8 cellular contexts compared by ENCODE assay signal in the genomic region with DNA sequence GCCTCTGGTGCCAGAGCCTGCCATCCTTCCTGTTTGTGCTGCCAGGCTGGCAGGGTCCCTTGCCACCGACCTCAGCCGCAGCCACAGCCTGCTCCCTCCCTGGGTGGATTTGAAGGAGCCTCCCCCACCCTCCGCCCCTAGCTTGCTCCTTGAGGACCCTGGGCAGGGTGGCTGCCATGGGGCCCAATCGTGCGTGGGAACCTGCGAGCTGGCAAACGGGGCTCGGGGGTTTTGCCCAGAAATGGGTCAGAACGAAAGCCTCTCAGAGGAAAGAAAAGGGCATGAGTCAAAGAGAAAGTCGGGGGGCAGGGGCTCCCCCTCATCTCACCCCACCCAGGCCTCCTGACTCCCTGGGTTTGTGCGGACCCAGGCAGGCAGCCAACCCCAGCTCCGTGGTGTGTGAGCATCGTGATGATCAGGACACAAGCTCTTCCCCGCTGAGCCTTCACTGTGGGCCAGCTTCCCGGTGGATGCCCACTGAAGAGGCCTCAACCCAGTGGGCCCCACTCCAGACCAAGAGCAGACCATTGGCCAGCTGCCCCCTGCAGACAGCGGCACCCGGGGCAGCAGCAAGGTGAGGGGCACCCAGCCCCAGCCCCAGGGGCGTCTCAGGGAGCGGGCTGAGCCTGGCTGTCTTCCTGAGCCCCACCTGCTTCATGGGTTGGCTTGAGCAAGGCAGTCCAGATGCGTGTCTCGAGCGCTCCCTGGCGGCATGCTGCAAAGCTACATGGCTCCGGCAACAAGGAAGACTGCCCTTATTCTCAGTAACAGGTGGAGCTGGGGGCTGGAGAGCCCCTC. TPM values are rescaled to one million over a fixed set of nuclear protein-coding genes. Genes with fewer than 3 reads are reported as not detected.
DNase-seq lines count a peak whose midpoint lies in the region; ATAC-seq and TF ChIP-seq lines count a peak whose summit lies in the region.

No MANE protein-coding gene starts in this region.

- H4K8ac ChIP-seq in neuronal stem cell (ENCODE audit: low read depth, low read length): no peak overlapping the region

- H3K4me3 Mint-ChIP-seq in activated T-helper 2 cell treated with anti-CD3 and anti-CD28 coated beads, Interferon-gamma antibody, Interleukin-2, Interleukin-4, amounts not matched to agents 10 μg/mL and 5 μg/mL and 100 μg/mL, durations not matched to agents 14 hours and 24 hours and 36 hours (ENCODE audit: low read depth): peak overlapping the region; percentile 65
- peak overlapping the region; percentile 53 for H3K4me3 Mint-ChIP-seq in stimulated activated naive CD8-positive, alpha-beta T cell treated with anti-CD3 and anti-CD28 coated beads, Interleukin-15, Interleukin-2, amounts not matched to agents 100 ng/mL and 50 ng/mL, for 24 hours

- H3K4me1 Mint-ChIP-seq in activated T-helper 2 cell treated with anti-CD3 and anti-CD28 coated beads, Interferon-gamma antibody, Interleukin-2, Interleukin-4, amounts not matched to agents 10 μg/mL and 5 μg/mL and 100 μg/mL, durations not matched to agents 14 hours and 24 hours and 36 hours (ENCODE audit: low read depth): peaks cover 28% of the 10 kb centered on the region
- H3K4me1 Mint-ChIP-seq in stimulated activated naive CD8-positive, alpha-beta T cell treated with anti-CD3 and anti-CD28 coated beads, Interleukin-15, Interleukin-2, amounts not matched to agents 100 ng/mL and 50 ng/mL, for 24 hours (ENCODE audit: low read depth): peaks cover 40% of the 10 kb centered on the region

- WGBS in neuronal stem cell (ENCODE audit: extremely low coverage in 2 of 2, insufficient read length in 2 of 2, insufficient replicate concordance in 1 of 2), 2 donors: no CpG with 5 or more reads among the region's 24 CpGs

- H2BK12ac ChIP-seq in neuronal stem cell (ENCODE audit: low read length): peak overlapping the region; percentile 90

- peak overlapping the region; percentile 95 for H3K4me2 ChIP-seq in Loucy (ENCODE audit: low read depth, low read length, poor library complexity, severe bottlenecking)
- no peak overlapping the region for H3K4me2 ChIP-seq in neuronal stem cell (ENCODE audit: insufficient read depth, low read length, poor library complexity, severe bottlenecking)

- H3K79me1 ChIP-seq in neuronal stem cell (ENCODE audit: low read depth, low read length): peaks cover 3% of the 10 kb centered on the region

- no peak overlapping the region for H3K4me3 ChIP-seq in AG10803 (ENCODE audit: low read length)
- H3K4me3 ChIP-seq in Loucy (ENCODE audit: low read length, poor library complexity, severe bottlenecking): peak overlapping the region; percentile 71
- no peak overlapping the region for H3K4me3 ChIP-seq in fibroblast of pulmonary artery (replicated peaks; ENCODE audit: low read depth, low read length)
- H3K4me3 ChIP-seq in neuronal stem cell (ENCODE audit: low read length in 2 of 2): no peak overlapping the region

- peak overlapping the region; percentile 21 for H3K14ac ChIP-seq in neuronal stem cell (ENCODE audit: low read length)

- no peaks in the 10 kb centered on the region for H4K20me1 ChIP-seq in Loucy (ENCODE audit: insufficient read depth, low read length, poor library complexity, severe bottlenecking)

- H3K36me3 ChIP-seq in Loucy (ENCODE audit: insufficient read depth, low read length) (no peaks in the 10 kb centered on the region), neuronal stem cell (replicated peaks in 1 of 2; ENCODE audit: control insufficient read depth in 2 of 2, insufficient read depth in 2 of 2, low read length in 2 of 2) (peaks cover 3 to 22% of the 10 kb centered on the region in 2 donors)

- TF ChIP-seq CTCF in AG10803 (conservative IDR thresholded peaks at IDR 0.05; ENCODE audit: low read length) (peak; percentile 82), Loucy (conservative IDR thresholded peaks at IDR 0.05; ENCODE audit: low read length) (peak; percentile 86), fibroblast of pulmonary artery (IDR thresholded peaks at IDR 0.05; ENCODE audit: low read length, missing control alignments) (peak; percentile 88)

- no peaks in the 10 kb centered on the region for H3K36me3 Mint-ChIP-seq in activated T-helper 2 cell treated with anti-CD3 and anti-CD28 coated beads, Interferon-gamma antibody, Interleukin-2, Interleukin-4, amounts not matched to agents 10 μg/mL and 5 μg/mL and 100 μg/mL, durations not matched to agents 14 hours and 24 hours and 36 hours (ENCODE audit: low read depth)
- no peaks in the 10 kb centered on the region for H3K36me3 Mint-ChIP-seq in stimulated activated naive CD8-positive, alpha-beta T cell treated with anti-CD3 and anti-CD28 coated beads, Interleukin-15, Interleukin-2, amounts not matched to agents 100 ng/mL and 50 ng/mL, for 24 hours (ENCODE audit: low read depth)

- H3K9me3 ChIP-seq in Loucy (ENCODE audit: insufficient read depth, low read depth, low read length) (no peaks in the 10 kb centered on the region), neuronal stem cell (replicated peaks in 1 of 2; ENCODE audit: control insufficient read depth in 2 of 2, insufficient read depth in 1 of 2, low read depth in 1 of 2, low read length in 2 of 2) (no peaks in the 10 kb centered on the region)

- H3K27me3 ChIP-seq in Loucy (ENCODE audit: insufficient read depth, low read length, poor library complexity, severe bottlenecking) (no peaks in the 10 kb centered on the region), neuronal stem cell (ENCODE audit: control insufficient read depth in 3 of 3, insufficient read depth in 3 of 3, low read depth in 1 of 3, low read length in 3 of 3) (no peaks in the 10 kb centered on the region)

- H3K9ac ChIP-seq in Loucy (ENCODE audit: low read depth, low read length, poor library complexity, severe bottlenecking) (peak overlapping the region; percentile 80), neuronal stem cell (ENCODE audit: low read depth, low read length, poor library complexity) (no peak overlapping the region)

- DNase-seq in AG10803 (ENCODE audit: low read depth) (peak; percentile 75), SHP77 treated with DMSO at 0.1 percent for 48 hours (lab: John Stamatoyannopoulos, UW) (peak; percentile 65), fibroblast of pulmonary artery (ENCODE audit: low read depth) (peak; percentile 87), neuronal stem cell (ENCODE audit: low spot score) (peak; percentile 76)
- peak; percentile 80 for DNase-seq in activated T-helper 2 cell treated with anti-CD3 and anti-CD28 coated beads, Interferon-gamma antibody, Interleukin-2, Interleukin-4, amounts not matched to agents 10 μg/mL and 5 μg/mL and 100 μg/mL, durations not matched to agents 14 hours and 24 hours and 36 hours (ENCODE audit: low spot score)

- no peak overlapping the region for H4K91ac ChIP-seq in neuronal stem cell (ENCODE audit: low read depth, low read length, poor library complexity)

- H3K27ac ChIP-seq in neuronal stem cell (replicated peaks; ENCODE audit: low read length): no peak overlapping the region

- H2AFZ ChIP-seq in Loucy (ENCODE audit: low read length) (peak overlapping the region; percentile 27; the same call in 1 of the 2 replicates), neuronal stem cell (ENCODE audit: low read length) (no peak overlapping the region)

- peak overlapping the region; percentile 55 for H3K23ac ChIP-seq in neuronal stem cell (ENCODE audit: low read depth, low read length, poor library complexity)

- no peaks in the 10 kb centered on the region for H3K9me2 ChIP-seq in Loucy (replicated peaks; ENCODE audit: low read depth, low read length)

- peak overlapping the region; percentile 6 for H3K4ac ChIP-seq in neuronal stem cell (ENCODE audit: low read length)

- peak overlapping the region; percentile 99 for H2AK5ac ChIP-seq in neuronal stem cell (ENCODE audit: low read depth, low read length)

- H2BK5ac ChIP-seq in neuronal stem cell (ENCODE audit: low read length): peak overlapping the region; percentile 35

- H2BK120ac ChIP-seq in neuronal stem cell (ENCODE audit: low read depth, low read length): peak overlapping the region; percentile 89

- no peaks in the 10 kb centered on the region for H3K9me3 Mint-ChIP-seq in activated T-helper 2 cell treated with anti-CD3 and anti-CD28 coated beads, Interferon-gamma antibody, Interleukin-2, Interleukin-4, amounts not matched to agents 10 μg/mL and 5 μg/mL and 100 μg/mL, durations not matched to agents 14 hours and 24 hours and 36 hours
- H3K9me3 Mint-ChIP-seq in stimulated activated naive CD8-positive, alpha-beta T cell treated with anti-CD3 and anti-CD28 coated beads, Interleukin-15, Interleukin-2, amounts not matched to agents 100 ng/mL and 50 ng/mL, for 24 hours: no peaks in the 10 kb centered on the region

- peak overlapping the region; percentile 94 for H3K18ac ChIP-seq in neuronal stem cell (ENCODE audit: low read length)

- peaks cover 38% of the 10 kb centered on the region for H3K4me1 ChIP-seq in Loucy (ENCODE audit: insufficient read depth, low read length, poor library complexity, severe bottlenecking)
- H3K4me1 ChIP-seq in neuronal stem cell (ENCODE audit: control insufficient read depth in 2 of 2, insufficient read depth in 1 of 2, low read depth in 1 of 2, low read length in 2 of 2): peaks cover 3 to 6% of the 10 kb centered on the region in 2 donors

- intact Hi-C loops in activated T-helper 2 cell treated with anti-CD3 and anti-CD28 coated beads, Interferon-gamma antibody, Interleukin-2, Interleukin-4, amounts not matched to agents 10 μg/mL and 5 μg/mL and 100 μg/mL, durations not matched to agents 14 hours and 24 hours and 36 hours (cut with micrococcal nuclease): loop anchor here (1.0 to 10.0 kb wide), 4 partner anchors 34 to 500 kb away; a partner anchor contains a TSS

- peaks cover 8% of the 10 kb centered on the region; the same call in 1 of the 2 replicates for H3F3A ChIP-seq in Loucy (ENCODE audit: low read depth)

- ATAC-seq in GM19043 (IDR thresholded peaks at IDR 0.05; ENCODE audit: low read depth, unreplicated experiment): peak; percentile 52

- no peaks in the 10 kb centered on the region for H3K27me3 Mint-ChIP-seq in activated T-helper 2 cell treated with anti-CD3 and anti-CD28 coated beads, Interferon-gamma antibody, Interleukin-2, Interleukin-4, amounts not matched to agents 10 μg/mL and 5 μg/mL and 100 μg/mL, durations not matched to agents 14 hours and 24 hours and 36 hours (ENCODE audit: low read depth)
- H3K27me3 Mint-ChIP-seq in stimulated activated naive CD8-positive, alpha-beta T cell treated with anti-CD3 and anti-CD28 coated beads, Interleukin-15, Interleukin-2, amounts not matched to agents 100 ng/mL and 50 ng/mL, for 24 hours: no peaks in the 10 kb centered on the region

- peak overlapping the region; percentile 89 for H2BK15ac ChIP-seq in neuronal stem cell (ENCODE audit: low read length)

- H3K79me2 ChIP-seq in Loucy (ENCODE audit: insufficient read depth, low read length): no peaks in the 10 kb centered on the region

- peak overlapping the region; percentile 79 for H3K27ac Mint-ChIP-seq in activated T-helper 2 cell treated with anti-CD3 and anti-CD28 coated beads, Interferon-gamma antibody, Interleukin-2, Interleukin-4, amounts not matched to agents 10 μg/mL and 5 μg/mL and 100 μg/mL, durations not matched to agents 14 hours and 24 hours and 36 hours
- peak overlapping the region; percentile 63 for H3K27ac Mint-ChIP-seq in stimulated activated naive CD8-positive, alpha-beta T cell treated with anti-CD3 and anti-CD28 coated beads, Interleukin-15, Interleukin-2, amounts not matched to agents 100 ng/mL and 50 ng/mL, for 24 hours

RNA-seq across cellular contexts. Expression of a gene that starts 3.0 kb away (rescaled TPM):
- total RNA-seq in activated T-helper 2 cell treated with anti-CD3 and anti-CD28 coated beads, Interferon-gamma antibody, Interleukin-2, Interleukin-4, amounts not matched to agents 10 μg/mL and 5 μg/mL and 100 μg/mL, durations not matched to agents 14 hours and 24 hours and 36 hours: 0.21 TPM in 1 of 2 replicates, not detected in the other
- polyA plus RNA-seq in neuronal stem cell (2013, experiment 1 of 2): not detected
- polyA plus RNA-seq in neuronal stem cell (2013, experiment 2 of 2): not detected

RNA-seq across cellular contexts. Expression of a gene that starts 6.9 kb away (rescaled TPM):
- 27.4 and 31.4 TPM in 2 replicates for total RNA-seq in activated T-helper 2 cell treated with anti-CD3 and anti-CD28 coated beads, Interferon-gamma antibody, Interleukin-2, Interleukin-4, amounts not matched to agents 10 μg/mL and 5 μg/mL and 100 μg/mL, durations not matched to agents 14 hours and 24 hours and 36 hours
- polyA plus RNA-seq in neuronal stem cell (2013, experiment 1 of 2): 27.7 TPM
- polyA plus RNA-seq in neuronal stem cell (2013, experiment 2 of 2): 24.0 TPM

RNA-seq across cellular contexts. Expression of a gene that starts 11.1 kb away (rescaled TPM):
- 32.7 and 36.0 TPM in 2 replicates for total RNA-seq in activated T-helper 2 cell treated with anti-CD3 and anti-CD28 coated beads, Interferon-gamma antibody, Interleukin-2, Interleukin-4, amounts not matched to agents 10 μg/mL and 5 μg/mL and 100 μg/mL, durations not matched to agents 14 hours and 24 hours and 36 hours
- polyA plus RNA-seq in neuronal stem cell (2013, experiment 1 of 2): 41.2 TPM
- 37.6 TPM for polyA plus RNA-seq in neuronal stem cell (2013, experiment 2 of 2)

RNA-seq across cellular contexts. Expression of a gene that starts 19.0 kb away (rescaled TPM):
- total RNA-seq in activated T-helper 2 cell treated with anti-CD3 and anti-CD28 coated beads, Interferon-gamma antibody, Interleukin-2, Interleukin-4, amounts not matched to agents 10 μg/mL and 5 μg/mL and 100 μg/mL, durations not matched to agents 14 hours and 24 hours and 36 hours: not detected in 2 replicates
- 0.01 TPM for polyA plus RNA-seq in neuronal stem cell (2013, experiment 1 of 2)
- polyA plus RNA-seq in neuronal stem cell (2013, experiment 2 of 2): not detected

RNA-seq across cellular contexts. Expression of a gene that starts 35.4 kb away (rescaled TPM):
- total RNA-seq in activated T-helper 2 cell treated with anti-CD3 and anti-CD28 coated beads, Interferon-gamma antibody, Interleukin-2, Interleukin-4, amounts not matched to agents 10 μg/mL and 5 μg/mL and 100 μg/mL, durations not matched to agents 14 hours and 24 hours and 36 hours: 26.5 and 27.1 TPM in 2 replicates
- 15.6 TPM for polyA plus RNA-seq in neuronal stem cell (2013, experiment 1 of 2)
- 16.0 TPM for polyA plus RNA-seq in neuronal stem cell (2013, experiment 2 of 2)
